10 cellular contexts compared by ENCODE assay signal in genomic region chr12:67720383-67720856, GRCh38.
A peak's percentile ranks its signal among the peaks of the same experiment; 100 is the strongest.
DNase-seq lines count a peak whose midpoint lies in the region; ATAC-seq and TF ChIP-seq lines count a peak whose summit lies in the region.
"Had no signal": no experiment of that assay in that cellular context is flagged by ENCODE, and none has a peak within 500 bp of the region (broad histone marks: within the 10 kb centered on the region; RNA-seq: fewer than 3 reads in every experiment).

No MANE protein-coding gene starts in this region.

- H3K36me3 ChIP-seq in fibroblast of lung (ENCODE audit: control insufficient read depth, insufficient read depth, low read length), result no peaks in the 10 kb centered on the region
- H3K36me3 ChIP-seq: prostate gland had no signal

- in situ Hi-C loops in Caki2 (cut with HindIII; ENCODE audit: low pct_unique_long_range_greater_than_20kb, low sequenced_read_pairs) (loop anchor here (25.0 kb wide), 1 partner anchor 767 kb away; no protein-coding TSS in a partner anchor), GM13976 (cut with MboI; ENCODE audit: low sequenced_read_pairs, unreplicated experiment) (no loop called here)

- H4K20me1 ChIP-seq in fibroblast of lung (ENCODE audit: control insufficient read depth, extremely low read depth, insufficient read depth, low read length), result no peaks in the 10 kb centered on the region

- no peak overlapping the region for H3K27ac ChIP-seq in fibroblast of lung (ENCODE audit: insufficient read depth, low read length)
- H3K27ac ChIP-seq: prostate gland had no signal

- no peaks in the 10 kb centered on the region for H3K9me3 Mint-ChIP-seq in nephron

- no peak overlapping the region for H3K9ac ChIP-seq in fibroblast of lung (ENCODE audit: insufficient read depth, low read length)

- no peaks in the 10 kb centered on the region for H3K9me3 ChIP-seq in fibroblast of lung (ENCODE audit: control insufficient read depth, insufficient read depth, low read depth, low read length)
- H3K9me3 ChIP-seq: prostate gland had no signal

- H3K27me3 Mint-ChIP-seq in nephron (ENCODE audit: low read depth), result peaks cover 10% of the 10 kb centered on the region

- TF ChIP-seq CTCF in fibroblast of lung (conservative IDR thresholded peaks at IDR 0.05 in 1 of 2, IDR thresholded peaks at IDR 0.05 in 1 of 2; ENCODE audit: low read depth in 1 of 2, low read length in 2 of 2), result no peak
- TF ChIP-seq CTCF in nephron (IDR thresholded peaks at IDR 0.05; ENCODE audit: unreplicated experiment in 3 of 3), result no peak
- TF ChIP-seq CTCF in GM13976 (IDR thresholded peaks at IDR 0.05; ENCODE audit: borderline replicate concordance, control extremely low read depth, extremely low read depth, insufficient read depth, missing control alignments), result no peak

- H3K36me3 Mint-ChIP-seq in nephron (ENCODE audit: low read depth), result no peaks in the 10 kb centered on the region

- peaks cover 25% of the 10 kb centered on the region for H3K4me1 Mint-ChIP-seq in nephron

- DNase-seq in Caki2 (ENCODE audit: low read depth), result peak; percentile 84
- peak; percentile 83 for DNase-seq in M059J (ENCODE audit: low read depth)
- peak; percentile 69 to 80 for DNase-seq in fibroblast of lung (ENCODE audit: low read depth in 2 of 2)
- no peak for DNase-seq in HPDE6-E6E7 (ENCODE audit: extremely low spot score)
- DNase-seq in Ammon's horn (ENCODE audit: low spot score), result no peak
- no peak for DNase-seq in GM13976 (ENCODE audit: low spot score)
- DNase-seq: activated CD4-positive, CD25-positive, alpha-beta regulatory T cell treated with anti-CD3 and anti-CD28 coated beads, Interleukin-2, amount 50 U/mL, for 72 hours had no signal

- H3K27ac Mint-ChIP-seq in nephron, result peak overlapping the region; percentile 50 to 78 (median 72)

- H3K79me2 ChIP-seq in fibroblast of lung (ENCODE audit: control insufficient read depth, insufficient read depth, low read length), result no peaks in the 10 kb centered on the region

- H3K27me3 ChIP-seq in fibroblast of lung (ENCODE audit: control insufficient read depth, insufficient read depth, low read length), result no peaks in the 10 kb centered on the region

- no peak overlapping the region for H3K4me2 ChIP-seq in fibroblast of lung (ENCODE audit: extremely low read depth, insufficient read depth, low read length)

- H3K4me3 ChIP-seq in fibroblast of lung (replicated peaks in 1 of 4; ENCODE audit: control extremely low read depth in 1 of 4, insufficient read depth in 1 of 4, low read depth in 3 of 4, low read length in 4 of 4), result no peak overlapping the region
- H3K4me3 ChIP-seq: prostate gland had no signal

- no peak for ATAC-seq in HG03521 (IDR thresholded peaks at IDR 0.05; ENCODE audit: unreplicated experiment)

- H2AFZ ChIP-seq in fibroblast of lung (ENCODE audit: low read length), result no peak overlapping the region

- H3K4me1 ChIP-seq in fibroblast of lung (ENCODE audit: control insufficient read depth, extremely low read depth, insufficient read depth, low read length), result peaks cover 2% of the 10 kb centered on the region
- H3K4me1 ChIP-seq: prostate gland had no signal

- H3K4me3 Mint-ChIP-seq in nephron, result peak overlapping the region in 1 of 3 experiments; percentile 5

Comparison
In these comparisons a context has a peak if more than half of its experiments do, and no peak if none do; other contexts are left out.
1. DNase-seq: peak in Caki2 (single experiment), M059J (single experiment) and fibroblast of lung (2 of 2); none in HPDE6-E6E7 (single experiment), Ammon's horn (single experiment) and GM13976 (single experiment).